20 cellular contexts compared by ENCODE assay signal in the genomic region with DNA sequence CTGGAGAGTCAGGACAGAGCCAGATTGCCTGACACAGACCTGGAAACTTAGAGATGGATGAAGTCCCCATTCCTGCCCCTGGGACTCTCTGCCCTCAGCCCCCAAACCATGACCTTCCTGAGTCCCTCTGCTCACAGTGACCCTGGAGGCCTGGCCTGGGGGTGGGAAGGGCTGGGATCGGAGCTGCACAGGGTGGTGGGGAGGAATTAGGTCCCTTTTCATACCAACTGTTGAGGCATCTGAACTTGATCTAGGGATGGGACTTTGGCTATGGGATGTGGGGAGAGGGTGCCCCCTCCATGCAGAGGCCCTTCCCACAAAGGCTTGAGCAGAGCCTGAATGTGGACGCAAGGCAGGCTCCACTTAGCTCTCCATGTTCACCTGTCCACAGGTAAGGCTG.
A peak's percentile ranks its signal among the peaks of the same experiment; 100 is the strongest.
DNase-seq lines count a peak whose midpoint lies in the region; ATAC-seq and TF ChIP-seq lines count a peak whose summit lies in the region.
"Had no signal": no experiment of that assay in that cellular context is flagged by ENCODE, and none has a peak within 500 bp of the region (broad histone marks: within the 10 kb centered on the region; RNA-seq: fewer than 3 reads in every experiment).

No MANE protein-coding gene starts in this region.

- H3K27me3 ChIP-seq in RWPE2 (ENCODE audit: insufficient read depth, poor library complexity, severe bottlenecking) (no peaks in the 10 kb centered on the region), mesenchymal stem cell (ENCODE audit: control insufficient read depth in 1 of 2, insufficient read depth in 1 of 2, low read length in 2 of 2) (peaks cover 0 to 22% of the 10 kb centered on the region in 2 experiments), suprapubic skin (no peaks in the 10 kb centered on the region)
- H3K27me3 ChIP-seq: BLaER1, MG63, SJCRH30 had no signal

- H3K18ac ChIP-seq in mesenchymal stem cell (ENCODE audit: low read depth in 1 of 2, low read length in 2 of 2): no peak overlapping the region

- H3K23ac ChIP-seq in mesenchymal stem cell (ENCODE audit: low read length in 2 of 2): no peak overlapping the region

- H3K4me2 ChIP-seq in mesenchymal stem cell (ENCODE audit: low read length, poor library complexity, severe bottlenecking): no peak overlapping the region
- H3K4me2 ChIP-seq: A549, BLaER1, PC-9 had no signal

- 66% methylated on average over 2 of the region's 2 CpGs for WGBS in mesenchymal stem cell
- 69% methylated on average over 2 of the region's 2 CpGs for WGBS in suprapubic skin

- H3K27ac Mint-ChIP-seq in activated T-helper 17 cell treated with anti-CD3 and anti-CD28 coated beads, Interleukin-2, amount 50 U/mL, for 72 hours: no peak overlapping the region
- H3K27ac Mint-ChIP-seq: CD8-positive, alpha-beta T cell; IgD-negative memory B cell had no signal

- H3K4me1 ChIP-seq in RWPE2 (ENCODE audit: insufficient read depth, poor library complexity, severe bottlenecking): peaks cover 9% of the 10 kb centered on the region
- H3K4me1 ChIP-seq in mesenchymal stem cell (ENCODE audit: control insufficient read depth, insufficient read depth, low read depth, low read length): peaks cover 2% of the 10 kb centered on the region
- peaks cover 7% of the 10 kb centered on the region for H3K4me1 ChIP-seq in suprapubic skin
- H3K4me1 ChIP-seq: A549, BLaER1, SJCRH30 had no signal

- H4K91ac ChIP-seq in mesenchymal stem cell (ENCODE audit: low read length): peak overlapping the region; percentile 34

- no peak overlapping the region for H3K27ac ChIP-seq in RWPE2 (ENCODE audit: poor library complexity, severe bottlenecking)
- H3K27ac ChIP-seq in mesenchymal stem cell (ENCODE audit: low read length, poor library complexity, severe bottlenecking): no peak overlapping the region
- no peak overlapping the region for H3K27ac ChIP-seq in suprapubic skin
- H3K27ac ChIP-seq: A549, BLaER1, PC-9, RWPE1, SJCRH30 had no signal

- H3K4me1 Mint-ChIP-seq in activated T-helper 17 cell treated with anti-CD3 and anti-CD28 coated beads, Interleukin-2, amount 50 U/mL, for 72 hours: no peaks in the 10 kb centered on the region

- H3K9me3 ChIP-seq in RWPE2 (ENCODE audit: severe bottlenecking) (no peaks in the 10 kb centered on the region), mesenchymal stem cell (ENCODE audit: control insufficient read depth, low read length) (no peaks in the 10 kb centered on the region), suprapubic skin (no peaks in the 10 kb centered on the region)
- H3K9me3 ChIP-seq: A549, BLaER1, MG63, SJCRH30 had no signal

- H2AK5ac ChIP-seq in mesenchymal stem cell (ENCODE audit: low read length, severe bottlenecking): no peak overlapping the region

- no peak overlapping the region for H3K4ac ChIP-seq in mesenchymal stem cell (ENCODE audit: low read depth in 1 of 2, low read length in 2 of 2)

- no peaks in the 10 kb centered on the region for H3K36me3 Mint-ChIP-seq in activated T-helper 17 cell treated with anti-CD3 and anti-CD28 coated beads, Interleukin-2, amount 50 U/mL, for 72 hours (ENCODE audit: low read depth)
- H3K36me3 Mint-ChIP-seq: CD8-positive, alpha-beta T cell had no signal

- no peak overlapping the region for H3K9ac ChIP-seq in mesenchymal stem cell (ENCODE audit: low read length)
- H3K9ac ChIP-seq: BLaER1 had no signal

- no peaks in the 10 kb centered on the region for H3K79me1 ChIP-seq in mesenchymal stem cell (replicated peaks; ENCODE audit: low read length, poor library complexity, severe bottlenecking)

- H4K8ac ChIP-seq in mesenchymal stem cell (ENCODE audit: low read length): no peak overlapping the region

- no peak overlapping the region for H3K4me3 Mint-ChIP-seq in activated T-helper 17 cell treated with anti-CD3 and anti-CD28 coated beads, Interleukin-2, amount 50 U/mL, for 72 hours
- H3K4me3 Mint-ChIP-seq: CD8-positive, alpha-beta T cell had no signal

- TF ChIP-seq CTCF in RWPE2 (IDR thresholded peaks at IDR 0.05; ENCODE audit: poor library complexity, severe bottlenecking) (no peak), suprapubic skin (IDR thresholded peaks at IDR 0.05) (no peak)

- no peaks in the 10 kb centered on the region for H3K9me3 Mint-ChIP-seq in activated T-helper 17 cell treated with anti-CD3 and anti-CD28 coated beads, Interleukin-2, amount 50 U/mL, for 72 hours
- H3K9me3 Mint-ChIP-seq: CD8-positive, alpha-beta T cell; IgD-negative memory B cell had no signal

- DNase-seq in activated effector memory CD4-positive, alpha-beta T cell treated with anti-CD3 and anti-CD28 coated beads, Interleukin-2, amount 50 U/mL, for 16 hours: peak; percentile 27
- DNase-seq in activated effector memory CD4-positive, alpha-beta T cell treated with Interleukin-2 at 50 U/mL for 16 hours: no peak
- DNase-seq in RWPE2 (ENCODE audit: low spot score) (peak; percentile 20), mesenchymal stem cell (no peak), suprapubic skin (ENCODE audit: low spot score in 2 of 2) (peak; percentile 25 to 35)
- DNase-seq: Calu3; CD8-positive, alpha-beta T cell; GF-D8; GOT3; Kasumi-1; MG63; NCI-H1048; PC-9; SJCRH30 had no signal

- no peak for TF ChIP-seq POLR2A in suprapubic skin (IDR thresholded peaks at IDR 0.05)

- H3K36me3 ChIP-seq in RWPE2 (ENCODE audit: low read depth) (no peaks in the 10 kb centered on the region), mesenchymal stem cell (ENCODE audit: control insufficient read depth in 1 of 2, insufficient read depth in 2 of 2, low read depth in 1 of 2, low read length in 2 of 2) (no peaks in the 10 kb centered on the region), suprapubic skin (no peaks in the 10 kb centered on the region)
- H3K36me3 ChIP-seq: BLaER1, MG63, SJCRH30 had no signal

- H2BK120ac ChIP-seq in mesenchymal stem cell (ENCODE audit: low read depth, low read length): no peak overlapping the region

- TF ChIP-seq EP300 in suprapubic skin (IDR thresholded peaks at IDR 0.05): no peak

- H3K4me3 ChIP-seq in RWPE2 (ENCODE audit: severe bottlenecking) (no peak overlapping the region), mesenchymal stem cell (ENCODE audit: insufficient read depth in 1 of 2, low read depth in 1 of 2, low read length in 2 of 2) (no peak overlapping the region), suprapubic skin (no peak overlapping the region)
- H3K4me3 ChIP-seq: A549, BLaER1, MG63, PC-9, SJCRH30 had no signal

- H2AFZ ChIP-seq in mesenchymal stem cell (ENCODE audit: low read depth, low read length): no peak overlapping the region
- H2AFZ ChIP-seq: PC-9 had no signal

- H3K14ac ChIP-seq in mesenchymal stem cell (ENCODE audit: low read length in 2 of 2): no peak overlapping the region

- peaks cover 3% of the 10 kb centered on the region for H3K27me3 Mint-ChIP-seq in activated T-helper 17 cell treated with anti-CD3 and anti-CD28 coated beads, Interleukin-2, amount 50 U/mL, for 72 hours

- no peak overlapping the region for H2BK5ac ChIP-seq in mesenchymal stem cell (ENCODE audit: low read depth, low read length, poor library complexity, severe bottlenecking)

- H2BK12ac ChIP-seq in mesenchymal stem cell (ENCODE audit: low read length in 2 of 2): no peak overlapping the region

- no peak overlapping the region for H2BK15ac ChIP-seq in mesenchymal stem cell (ENCODE audit: low read depth, poor library complexity, severe bottlenecking)

- ATAC-seq in RWPE2 (ENCODE audit: low read depth): no peak
- no peak for ATAC-seq in GM19455 (IDR thresholded peaks at IDR 0.05; ENCODE audit: unreplicated experiment)
- no peak for ATAC-seq in activated T-helper 17 cell treated with anti-CD3 and anti-CD28 coated beads, Interleukin-2, amount 50 U/mL, for 72 hours (replicated peaks)
- ATAC-seq: A549; CD8-positive, alpha-beta T cell had no signal

Comparison
In these comparisons a context has a peak if more than half of its experiments do, and no peak if none do; other contexts are left out.
1. DNase-seq: peak in activated effector memory CD4-positive, alpha-beta T cell treated with anti-CD3 and anti-CD28 coated beads, Interleukin-2, amount 50 U/mL, for 16 hours (single experiment), RWPE2 (single experiment) and suprapubic skin (2 of 2); none in activated effector memory CD4-positive, alpha-beta T cell treated with Interleukin-2 at 50 U/mL for 16 hours (single experiment) and mesenchymal stem cell (single experiment).